In the genomic region with DNA sequence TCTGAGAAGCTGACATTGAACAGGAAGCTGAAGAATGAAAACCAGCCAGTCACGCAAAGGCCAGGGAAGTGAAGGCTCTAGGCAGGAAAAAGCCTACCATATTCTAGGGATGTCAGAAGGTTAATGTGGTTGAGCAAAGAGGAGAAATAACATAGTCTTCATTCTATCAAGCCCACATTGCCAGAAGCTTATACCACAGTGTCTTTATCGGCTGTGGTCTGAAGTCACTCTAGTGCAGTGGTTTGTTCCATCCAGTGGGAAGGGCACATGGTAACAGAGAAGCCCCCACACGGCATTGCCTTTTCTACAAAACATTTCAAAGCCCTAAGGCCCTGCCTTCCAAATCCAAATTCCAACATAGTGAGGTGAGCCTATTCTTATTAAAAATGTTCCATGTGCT, we compare ENCODE assay signal across 36 cellular contexts.
A peak's percentile ranks its signal among the peaks of the same experiment; 100 is the strongest.
DNase-seq lines count a peak whose midpoint lies in the region; ATAC-seq, FAIRE-seq and TF ChIP-seq lines count a peak whose summit lies in the region.
"Had no signal": no experiment of that assay in that cellular context is flagged by ENCODE, and none has a peak within 500 bp of the region (broad histone marks: within the 10 kb centered on the region; RNA-seq: fewer than 3 reads in every experiment).

No MANE protein-coding gene starts in this region.

- H3K4me1 ChIP-seq in astrocyte (ENCODE audit: insufficient read depth, low read length) = peaks cover 26% of the 10 kb centered on the region
- peaks cover 19% of the 10 kb centered on the region for H3K4me1 ChIP-seq in lower lobe of right lung
- H3K4me1 ChIP-seq in suprapubic skin = peaks cover 53% of the 10 kb centered on the region
- H3K4me1 ChIP-seq: body of pancreas, spleen had no signal

- H3K4me1 Mint-ChIP-seq in astrocyte (ENCODE audit: low read depth, unreplicated experiment) (peaks cover 32% of the 10 kb centered on the region), endothelial cell (ENCODE audit: unreplicated experiment) (peaks cover 13% of the 10 kb centered on the region)

- H3K9me3 ChIP-seq in astrocyte (ENCODE audit: insufficient read depth, low read depth, low read length) = no peaks in the 10 kb centered on the region
- no peaks in the 10 kb centered on the region for H3K9me3 ChIP-seq in lower lobe of right lung
- H3K9me3 ChIP-seq in suprapubic skin = no peaks in the 10 kb centered on the region
- H3K9me3 ChIP-seq: body of pancreas, gastrocnemius medialis, right atrium auricular region, spleen had no signal

- H2AFZ ChIP-seq in astrocyte (ENCODE audit: low read depth, low read length) = no peak overlapping the region
- H2AFZ ChIP-seq: parathyroid adenoma had no signal

- peaks cover 9% of the 10 kb centered on the region for H3K9me3 Mint-ChIP-seq in astrocyte (ENCODE audit: unreplicated experiment)
- H3K9me3 Mint-ChIP-seq in endothelial cell (ENCODE audit: unreplicated experiment) = no peaks in the 10 kb centered on the region
- H3K9me3 Mint-ChIP-seq: activated naive CD8-positive, alpha-beta T cell treated with anti-CD3 and anti-CD28 coated beads, Interleukin-2, amount 50 U/mL, for 24 hours; activated T-cell treated with anti-CD3 and anti-CD28 coated beads, Interleukin-2, amount 50 U/mL, for 72 hours; CD4-positive, alpha-beta T cell; stimulated activated naive CD8-positive, alpha-beta T cell treated with anti-CD3 and anti-CD28 coated beads, Interleukin-15, Interleukin-2, amounts not matched to agents 100 ng/mL and 50 ng/mL, for 24 hours had no signal

- no peak for TF ChIP-seq CTCF in astrocyte (IDR thresholded peaks at IDR 0.05; ENCODE audit: insufficient read depth, low read depth, low read length)
- TF ChIP-seq CTCF in lower lobe of right lung (IDR thresholded peaks at IDR 0.05) = no peak
- no peak for TF ChIP-seq CTCF in suprapubic skin (IDR thresholded peaks at IDR 0.05)
- TF ChIP-seq CTCF in endothelial cell (IDR thresholded peaks at IDR 0.05; ENCODE audit: unreplicated experiment) = no peak

- H3K27me3 Mint-ChIP-seq in astrocyte (ENCODE audit: low read depth, unreplicated experiment) (peaks cover 4% of the 10 kb centered on the region), endothelial cell (ENCODE audit: unreplicated experiment) (no peaks in the 10 kb centered on the region)
- H3K27me3 Mint-ChIP-seq: CD4-positive, alpha-beta T cell had no signal

- 71% methylated on average over 3 of the region's 3 CpGs for WGBS in suprapubic skin

- H3K36me3 Mint-ChIP-seq in astrocyte (ENCODE audit: low read depth, unreplicated experiment) = peaks cover 25% of the 10 kb centered on the region
- H3K36me3 Mint-ChIP-seq in endothelial cell (ENCODE audit: low read depth, unreplicated experiment) = no peaks in the 10 kb centered on the region

- H3K4me3 Mint-ChIP-seq in astrocyte (ENCODE audit: unreplicated experiment) (no peak overlapping the region), endothelial cell (ENCODE audit: unreplicated experiment) (no peak overlapping the region)
- H3K4me3 Mint-ChIP-seq: activated naive CD8-positive, alpha-beta T cell treated with anti-CD3 and anti-CD28 coated beads, Interleukin-2, amount 50 U/mL, for 24 hours; activated T-cell treated with anti-CD3 and anti-CD28 coated beads, Interleukin-2, amount 50 U/mL, for 72 hours; CD4-positive, alpha-beta T cell; neural crest cell; stimulated activated naive CD8-positive, alpha-beta T cell treated with anti-CD3 and anti-CD28 coated beads, Interleukin-15, Interleukin-2, amounts not matched to agents 100 ng/mL and 50 ng/mL, for 24 hours had no signal

- DNase-seq in EH (ENCODE audit: low read depth) (peak; percentile 59), astrocyte (ENCODE audit: low read depth) (peak; percentile 55), lower lobe of right lung (no peak), suprapubic skin (ENCODE audit: low spot score in 2 of 2) (peak in 1 of 2 donors; percentile 27), iPS-NIHi11 (ENCODE audit: low spot score) (no peak), Kasumi-1 (lab: John Stamatoyannopoulos, UW) (no peak), endothelial cell (ENCODE audit: low spot score) (no peak), putamen (ENCODE audit: low spot score) (no peak)
- DNase-seq: activated CD4-positive, alpha-beta T cell treated with anti-CD3 and anti-CD28 coated beads, Interleukin-2, amount 50 U/mL, for 48 hours; activated naive CD4-positive, alpha-beta T cell; activated naive CD8-positive, alpha-beta T cell treated with anti-CD3 and anti-CD28 coated beads, Interleukin-2, amount 50 U/mL, for 24 hours; activated T-cell treated with anti-CD3 and anti-CD28 coated beads, Interleukin-2, amount 50 U/mL, for 72 hours; AML-193; CD4-positive, alpha-beta T cell; cerebellar nuclear complex; MM.1S; NCI-H1417; NCI-H2029; NCI-H526; NK-92 treated with Interleukin-12 subunit alpha and Interleukin-12 subunit beta, amount 100 ng/mL, for 24 hours; SHP77; spleen; stimulated activated CD8-positive, alpha-beta memory T cell treated with anti-CD3 and anti-CD28 coated beads, Interleukin-4, amount 100 ng/mL, for 48 hours; T-helper 2 cell had no signal

- intact Hi-C loops in lower lobe of right lung (cut with DNase I) = no loop called here

- ATAC-seq in lower lobe of right lung = no peak
- ATAC-seq: activated CD4-positive, CD25-positive, alpha-beta regulatory T cell treated with anti-CD3 and anti-CD28 coated beads, Interleukin-2, amount 50 U/mL, for 24 hours; activated naive CD8-positive, alpha-beta T cell treated with anti-CD3 and anti-CD28 coated beads, Interleukin-2, amount 50 U/mL, for 24 hours; activated T-cell treated with anti-CD3 and anti-CD28 coated beads, Interleukin-2, amount 50 U/mL, for 72 hours; body of pancreas; K562 had no signal

- H3K36me3 ChIP-seq in astrocyte (ENCODE audit: insufficient read depth, low read length) (no peaks in the 10 kb centered on the region), lower lobe of right lung (no peaks in the 10 kb centered on the region), suprapubic skin (no peaks in the 10 kb centered on the region)
- H3K36me3 ChIP-seq: gastrocnemius medialis, right atrium auricular region, spleen had no signal

- no peaks in the 10 kb centered on the region for H4K20me1 ChIP-seq in astrocyte (ENCODE audit: insufficient read depth, low read length)

- H3K27me3 ChIP-seq in astrocyte (ENCODE audit: insufficient read depth, low read length) = peaks cover 4% of the 10 kb centered on the region
- no peaks in the 10 kb centered on the region for H3K27me3 ChIP-seq in lower lobe of right lung (ENCODE audit: low read depth)
- no peaks in the 10 kb centered on the region for H3K27me3 ChIP-seq in suprapubic skin
- H3K27me3 ChIP-seq: body of pancreas, gastrocnemius medialis, right atrium auricular region, spleen had no signal

- FAIRE-seq in astrocyte (lab: Jason Lieb, UNC) = no peak
- FAIRE-seq: A204.1, endometrium, GM18507, H54, K562 had no signal

- H3K9ac ChIP-seq in astrocyte (ENCODE audit: low read length) = no peak overlapping the region
- H3K9ac ChIP-seq: parathyroid adenoma had no signal

- H3K4me2 ChIP-seq in astrocyte (ENCODE audit: low read length) = no peak overlapping the region

- no peak for TF ChIP-seq EP300 in suprapubic skin (IDR thresholded peaks at IDR 0.05)

- H3K4me3 ChIP-seq in astrocyte (ENCODE audit: insufficient read depth, low read depth, low read length) (no peak overlapping the region), lower lobe of right lung (no peak overlapping the region), suprapubic skin (no peak overlapping the region)
- H3K4me3 ChIP-seq: body of pancreas, gastrocnemius medialis, K562, right atrium auricular region, spleen had no signal

- H3K27ac Mint-ChIP-seq in astrocyte (ENCODE audit: unreplicated experiment) (peak overlapping the region; percentile 2), endothelial cell (ENCODE audit: unreplicated experiment) (no peak overlapping the region)
- H3K27ac Mint-ChIP-seq: activated naive CD8-positive, alpha-beta T cell treated with anti-CD3 and anti-CD28 coated beads, Interleukin-2, amount 50 U/mL, for 24 hours; activated T-cell treated with anti-CD3 and anti-CD28 coated beads, Interleukin-2, amount 50 U/mL, for 72 hours; CD4-positive, alpha-beta T cell; stimulated activated naive CD8-positive, alpha-beta T cell treated with anti-CD3 and anti-CD28 coated beads, Interleukin-15, Interleukin-2, amounts not matched to agents 100 ng/mL and 50 ng/mL, for 24 hours had no signal

- TF ChIP-seq POLR2A in suprapubic skin (IDR thresholded peaks at IDR 0.05) = no peak

- H3K79me2 ChIP-seq in astrocyte (ENCODE audit: insufficient read depth, low read length) = no peaks in the 10 kb centered on the region

- H3K27ac ChIP-seq in astrocyte (ENCODE audit: low read depth, low read length) (no peak overlapping the region), lower lobe of right lung (peak overlapping the region; percentile 46), suprapubic skin (peak overlapping the region; percentile 73)
- H3K27ac ChIP-seq: body of pancreas, parathyroid adenoma, spleen had no signal

Comparison
In these comparisons a context has a peak if more than half of its experiments do, and no peak if none do; other contexts are left out.
1. DNase-seq: peak in EH (single experiment) and astrocyte (single experiment); none in lower lobe of right lung (single experiment), iPS-NIHi11 (single experiment), Kasumi-1 (0 of 2), endothelial cell (single experiment) and putamen (single experiment).